ENCODE assay signal across 9 cellular contexts in the genomic region with DNA sequence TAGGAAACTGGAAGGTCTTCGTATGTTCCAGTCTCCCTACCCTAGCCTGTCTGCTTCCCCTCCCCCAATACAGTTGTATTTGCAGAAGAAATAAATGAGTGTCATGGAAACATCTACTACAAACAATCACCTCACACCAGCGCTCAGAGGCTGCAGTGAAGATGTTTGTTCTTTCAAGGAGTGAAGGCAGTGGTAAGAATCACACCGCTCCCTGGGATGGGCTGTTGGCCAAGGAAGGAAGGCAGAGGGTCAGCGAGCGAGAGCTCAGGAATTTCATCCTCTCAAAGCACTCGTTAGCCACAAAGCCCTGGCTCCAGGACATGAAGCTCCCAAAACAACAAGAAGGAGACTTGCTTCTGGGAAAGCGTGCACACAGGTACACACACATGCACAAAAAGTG. TPM values are rescaled to one million over a fixed set of nuclear protein-coding genes. Genes with fewer than 3 reads are reported as not detected.
A peak's percentile ranks its signal among the peaks of the same experiment; 100 is the strongest.
DNase-seq lines count a peak whose midpoint lies in the region; ATAC-seq, FAIRE-seq and TF ChIP-seq lines count a peak whose summit lies in the region.
"Had no signal": no experiment of that assay in that cellular context is flagged by ENCODE, and none has a peak within 500 bp of the region (broad histone marks: within the 10 kb centered on the region; RNA-seq: fewer than 3 reads in every experiment).

No MANE protein-coding gene starts in this region.

- H3K4me2 ChIP-seq in HCT116 (ENCODE audit: low read length) (peak overlapping the region; percentile 90), trophoblast cell (ENCODE audit: low read length) (no peak overlapping the region)

- H3K4ac ChIP-seq in trophoblast cell (ENCODE audit: low read depth, low read length): no peak overlapping the region

- intact Hi-C loops in CD4-positive, alpha-beta memory T cell (cut with micrococcal nuclease): loop anchor here (1.0 kb wide), 4 partner anchors 9 to 266 kb away; a partner anchor contains a TSS
- intact Hi-C loops in HCT116 (cut with micrococcal nuclease): no loop called here

- WGBS in trophoblast cell (ENCODE audit: extremely low coverage, insufficient coverage, insufficient read length): no CpG with 5 or more reads among the region's 7 CpGs

- no peak overlapping the region for H2BK120ac ChIP-seq in trophoblast cell (ENCODE audit: insufficient read depth, low read length, poor library complexity)

- H3K27me3 ChIP-seq in CD4-positive, alpha-beta memory T cell (ENCODE audit: insufficient read depth, low read length): peaks cover 5% of the 10 kb centered on the region
- H3K27me3 ChIP-seq in HCT116 (ENCODE audit: insufficient read depth, low read length): no peaks in the 10 kb centered on the region
- H3K27me3 ChIP-seq in trophoblast cell (ENCODE audit: insufficient read depth, low read length): peaks cover 28% of the 10 kb centered on the region

- H3K4me3 ChIP-seq in CD4-positive, alpha-beta memory T cell (ENCODE audit: low read length in 2 of 2): no peak overlapping the region
- peak overlapping the region; percentile 77 to 79; a peak in 3 of 4 replicates for H3K4me3 ChIP-seq in HCT116 (replicated peaks in 1 of 2; ENCODE audit: low read depth in 1 of 2, low read length in 2 of 2)
- H3K4me3 ChIP-seq in trophoblast cell (ENCODE audit: low read depth, low read length): no peak overlapping the region

- H3K79me2 ChIP-seq in HCT116 (ENCODE audit: insufficient read depth, low read length): peaks cover 12% of the 10 kb centered on the region
- no peaks in the 10 kb centered on the region for H3K79me2 ChIP-seq in trophoblast cell (ENCODE audit: control insufficient read depth, insufficient read depth, low read length, poor library complexity)

- peaks cover 19 to 40% (median 32%) of the 10 kb centered on the region in 4 donors for H3K4me1 Mint-ChIP-seq in CD4-positive, alpha-beta memory T cell
- H3K4me1 Mint-ChIP-seq in natural killer cell treated with Interleukin-12 subunit alpha and Interleukin-12 subunit beta and Interleukin-15 and Interleukin-18, amount 100 ng/mL, for 72 hours (ENCODE audit: low read depth in 2 of 2): peaks cover 5 to 14% of the 10 kb centered on the region in 2 donors

- POLR2A ChIA-PET in CD4-positive, alpha-beta memory T cell (lab: Charles Lee; ENCODE audit: partially characterized antibody): interaction anchor here (1.0 to 8.2 kb wide), 6 partner anchors 8 to 79 kb away, joined by 3 to 100 read pairs (median 6); no protein-coding TSS in a partner anchor
- POLR2A ChIA-PET in HCT116 (lab: Charles Lee): no interaction called here

- no peak overlapping the region for H2BK12ac ChIP-seq in trophoblast cell (ENCODE audit: low read length)

- H3K23ac ChIP-seq in trophoblast cell (ENCODE audit: low read length): no peak overlapping the region

- H3K79me1 ChIP-seq in trophoblast cell (ENCODE audit: low read length): no peaks in the 10 kb centered on the region

- H3K9me3 Mint-ChIP-seq in CD4-positive, alpha-beta memory T cell: no peaks in the 10 kb centered on the region
- H3K9me3 Mint-ChIP-seq in natural killer cell treated with Interleukin-12 subunit alpha and Interleukin-12 subunit beta and Interleukin-15 and Interleukin-18, amount 100 ng/mL, for 72 hours: no peaks in the 10 kb centered on the region

- H3K18ac ChIP-seq in trophoblast cell (ENCODE audit: low read length): no peak overlapping the region

- TF ChIP-seq RAD21 in HCT116 (IDR thresholded peaks at IDR 0.05; ENCODE audit: low read depth): no peak

- H3K9ac ChIP-seq in HCT116 (ENCODE audit: low read length): peak overlapping the region; percentile 59
- no peak overlapping the region for H3K9ac ChIP-seq in trophoblast cell (ENCODE audit: low read length)

- TF ChIP-seq POLR2A in HCT116 (IDR thresholded peaks at IDR 0.05; ENCODE audit: borderline replicate concordance, extremely low read depth, insufficient read depth, insufficient read length): no peak

- no peak overlapping the region for H4K8ac ChIP-seq in trophoblast cell (ENCODE audit: low read depth, low read length)

- no peak overlapping the region for H3K14ac ChIP-seq in trophoblast cell (ENCODE audit: low read length)

- peaks cover 0 to 7% of the 10 kb centered on the region in 2 donors for H3K36me3 Mint-ChIP-seq in CD4-positive, alpha-beta memory T cell
- no peaks in the 10 kb centered on the region for H3K36me3 Mint-ChIP-seq in natural killer cell treated with Interleukin-12 subunit alpha and Interleukin-12 subunit beta and Interleukin-15 and Interleukin-18, amount 100 ng/mL, for 72 hours

- H3K27ac Mint-ChIP-seq in CD4-positive, alpha-beta memory T cell: peak overlapping the region in 6 of 7 donors; percentile 84 to 94 (median 90)
- H3K27ac Mint-ChIP-seq in natural killer cell treated with Interleukin-12 subunit alpha and Interleukin-12 subunit beta and Interleukin-15 and Interleukin-18, amount 100 ng/mL, for 72 hours: no peak overlapping the region

- H3K36me3 ChIP-seq in CD4-positive, alpha-beta memory T cell (ENCODE audit: insufficient read depth, low read length): no peaks in the 10 kb centered on the region
- no peaks in the 10 kb centered on the region for H3K36me3 ChIP-seq in HCT116 (ENCODE audit: control insufficient read depth in 1 of 2, insufficient read depth in 2 of 2, low read length in 2 of 2)
- H3K36me3 ChIP-seq in trophoblast cell (ENCODE audit: control insufficient read depth in 1 of 2, insufficient read depth in 2 of 2, low read length in 2 of 2): no peaks in the 10 kb centered on the region

- no peak overlapping the region for H4K91ac ChIP-seq in trophoblast cell (ENCODE audit: low read depth, low read length)

- CTCF ChIA-PET in CD4-positive, alpha-beta memory T cell (lab: Charles Lee; ENCODE audit: partially characterized antibody): interaction anchor here (1.5 to 6.6 kb wide), 3 partner anchors 10 to 93 kb away, joined by 3 to 29 read pairs (median 5); no protein-coding TSS in a partner anchor
- CTCF ChIA-PET in HCT116 (lab: Charles Lee): no interaction called here

- H2AK5ac ChIP-seq in trophoblast cell (ENCODE audit: low read length): no peak overlapping the region

- no peaks in the 10 kb centered on the region for H3K9me3 ChIP-seq in CD4-positive, alpha-beta memory T cell (ENCODE audit: control insufficient read depth in 1 of 2, low read length in 2 of 2)
- H3K9me3 ChIP-seq in HCT116 (ENCODE audit: control insufficient read depth in 1 of 2, insufficient read depth in 1 of 2, low read depth in 1 of 2, low read length in 2 of 2): no peaks in the 10 kb centered on the region
- H3K9me3 ChIP-seq in trophoblast cell (ENCODE audit: insufficient read depth, low read depth, low read length): no peaks in the 10 kb centered on the region

- no peak overlapping the region for H3K27ac ChIP-seq in CD4-positive, alpha-beta memory T cell (ENCODE audit: low read depth, low read length)
- no peak overlapping the region for H3K27ac ChIP-seq in HCT116 (ENCODE audit: low read depth, low read length)
- H3K27ac ChIP-seq in trophoblast cell (ENCODE audit: low read depth, low read length): no peak overlapping the region

- H3K27me3 Mint-ChIP-seq in CD4-positive, alpha-beta memory T cell: peaks cover 7 to 10% of the 10 kb centered on the region in 2 donors
- peaks cover 39 to 51% of the 10 kb centered on the region in 2 donors for H3K27me3 Mint-ChIP-seq in natural killer cell treated with Interleukin-12 subunit alpha and Interleukin-12 subunit beta and Interleukin-15 and Interleukin-18, amount 100 ng/mL, for 72 hours

- peak overlapping the region; percentile 89 to 95 (median 92) for H3K4me3 Mint-ChIP-seq in CD4-positive, alpha-beta memory T cell
- peak overlapping the region; percentile 78 for H3K4me3 Mint-ChIP-seq in natural killer cell treated with Interleukin-12 subunit alpha and Interleukin-12 subunit beta and Interleukin-15 and Interleukin-18, amount 100 ng/mL, for 72 hours

- peak in 1 of 5 donors; percentile 21 for DNase-seq in CD4-positive, alpha-beta memory T cell
- DNase-seq in HCT116 (ENCODE audit: low read depth, low spot score) (no peak), astrocyte of the hippocampus (ENCODE audit: low read depth, low spot score) (peak; percentile 87), frontal cortex (ENCODE audit: low spot score in 2 of 2) (no peak), trophoblast cell (no peak), RKO (ENCODE audit: low spot score) (no peak)
- no peak for DNase-seq in natural killer cell treated with Interleukin-12 subunit alpha and Interleukin-12 subunit beta and Interleukin-15 and Interleukin-18, amount 100 ng/mL, for 72 hours (ENCODE audit: low spot score)
- DNase-seq: NCI-H2081 had no signal

- ATAC-seq in HCT116: no peak
- ATAC-seq in natural killer cell treated with Interleukin-12 subunit alpha and Interleukin-12 subunit beta and Interleukin-15 and Interleukin-18, amount 100 ng/mL, for 72 hours: no peak
- no peak for ATAC-seq in GM19351 (IDR thresholded peaks at IDR 0.05; ENCODE audit: unreplicated experiment)

- no peaks in the 10 kb centered on the region for H4K20me1 ChIP-seq in HCT116 (ENCODE audit: insufficient read depth)

- no peak for TF ChIP-seq CTCF in HCT116 (IDR thresholded peaks at IDR 0.05 in 2 of 3, conservative IDR thresholded peaks at IDR 0.05 in 1 of 3; ENCODE audit: borderline replicate concordance in 1 of 3, insufficient read depth in 1 of 3, low read depth in 2 of 3, low read length in 2 of 3)

- no TSS peak for BruUV-seq in HCT116 (replicated peaks; lab: Mats Ljungman, UMichigan)

- H4K12ac ChIP-seq in trophoblast cell (ENCODE audit: low read depth, low read length): no peak overlapping the region

- H2AFZ ChIP-seq in HCT116 (ENCODE audit: low read depth, low read length, poor library complexity, severe bottlenecking) (no peak overlapping the region), trophoblast cell (ENCODE audit: insufficient read depth, low read length, poor library complexity) (no peak overlapping the region)

- H2BK5ac ChIP-seq in trophoblast cell (ENCODE audit: low read depth, low read length, poor library complexity): no peak overlapping the region

- no peaks in the 10 kb centered on the region for H3K9me2 ChIP-seq in HCT116 (ENCODE audit: insufficient read depth)

- peaks cover 29% of the 10 kb centered on the region for H3K4me1 ChIP-seq in CD4-positive, alpha-beta memory T cell (ENCODE audit: insufficient read depth, low read length)
- peaks cover 4 to 22% of the 10 kb centered on the region in 2 experiments; a peak in 3 of 4 replicates for H3K4me1 ChIP-seq in HCT116 (ENCODE audit: control insufficient read depth in 1 of 2, insufficient read depth in 2 of 2, low read length in 2 of 2)
- H3K4me1 ChIP-seq in trophoblast cell (ENCODE audit: control insufficient read depth in 1 of 2, insufficient read depth in 2 of 2, low read length in 2 of 2): peaks cover 4 to 8% of the 10 kb centered on the region in 2 experiments

- FAIRE-seq in frontal cortex (lab: Jason Lieb, UNC): no peak

- RAD21 ChIA-PET in HCT116 (lab: Charles Lee; ENCODE audit: low non-redundant PET in 1 of 2, low total read pairs in 2 of 2, uncharacterized antibody in 2 of 2, unreplicated experiment in 2 of 2): no interaction called here

RNA-seq across cellular contexts. Expression of a gene that starts 1.2 kb away (rescaled TPM):
- total RNA-seq in CD4-positive, alpha-beta memory T cell: 10 to 100 TPM; 36.0 to 38.6 TPM
- polyA plus RNA-seq in CD4-positive, alpha-beta memory T cell: 1 to 10 TPM in 1 of 2 donors, under 1 TPM in 1; 0.59 to 2.5 TPM
- total RNA-seq in HCT116 (2021; ENCODE audit: unreplicated experiment) (12.4 TPM), frontal cortex (6.9 TPM)
- polyA plus RNA-seq in HCT116 (2012): 4.1 and 5.2 TPM in 2 replicates
- total RNA-seq in natural killer cell treated with Interleukin-12 subunit alpha and Interleukin-12 subunit beta and Interleukin-15 and Interleukin-18, amount 100 ng/mL, for 72 hours: 1 to 10 TPM; 1.8 to 9.1 TPM
- 0.40 and 0.77 TPM in 2 replicates for polyA plus RNA-seq in trophoblast cell (2013)

Comparison
In these comparisons a context has a peak if more than half of its experiments do, and no peak if none do; other contexts are left out.
1. H3K4me3 ChIP-seq: peak in HCT116 (2 of 2); none in CD4-positive, alpha-beta memory T cell (0 of 2) and trophoblast cell (single experiment).
2. H3K27ac Mint-ChIP-seq: peak in CD4-positive, alpha-beta memory T cell (6 of 7); none in natural killer cell treated with Interleukin-12 subunit alpha and Interleukin-12 subunit beta and Interleukin-15 and Interleukin-18, amount 100 ng/mL, for 72 hours (0 of 2).